ENCODE assay signal across 20 cellular contexts in genomic region chr16:6852643-6853042, GRCh38.
DNase-seq lines count a peak whose midpoint lies in the region; FAIRE-seq and TF ChIP-seq lines count a peak whose summit lies in the region.
"Had no signal": no experiment of that assay in that cellular context is flagged by ENCODE, and none has a peak within 500 bp of the region (broad histone marks: within the 10 kb centered on the region; RNA-seq: fewer than 3 reads in every experiment).

No MANE protein-coding gene starts in this region.

- H3K4me3 ChIP-seq in bronchial epithelial cell (ENCODE audit: low read depth, low read length) (no peak overlapping the region), GM23248 (no peak overlapping the region)
- H3K4me3 ChIP-seq: BLaER1 treated with 17β-estradiol and CSF1 and Interleukin-3, amounts not matched to agents 10 nM and 100 nM; GM23338 had no signal

- peak; percentile 12 for DNase-seq in NCI-H2227 (lab: John Stamatoyannopoulos, UW; ENCODE audit: unreplicated experiment)
- no peak for DNase-seq in NCI-H2227 treated with DMSO at 0.1 percent for 48 hours (lab: John Stamatoyannopoulos, UW)
- DNase-seq in NAMALWA (ENCODE audit: low spot score): peak; percentile 3
- DNase-seq in bronchial epithelial cell (ENCODE audit: low read depth): no peak
- no peak for DNase-seq in GM23248
- no peak for DNase-seq in stimulated activated CD4-positive, alpha-beta T cell treated with anti-CD3 and anti-CD28 coated beads, Interleukin-1b, Interleukin-23, amount 100 ng/mL, for 48 hours
- DNase-seq in stimulated activated CD4-positive, alpha-beta T cell treated with anti-CD3 and anti-CD28 coated beads, Interleukin-2, amount 100 ng/mL, for 24 hours: no peak
- DNase-seq: Calu3; CD8-positive, alpha-beta T cell; DMS153; DMS79; GDM1; HCEC 1CT; HFFc6 had no signal

- no peak overlapping the region for H2AFZ ChIP-seq in GM23248
- H2AFZ ChIP-seq: GM23338 had no signal

- no peak for TF ChIP-seq CTCF in bronchial epithelial cell (IDR thresholded peaks at IDR 0.05; ENCODE audit: insufficient read depth, low read length, severe bottlenecking)

- H3K9me3 ChIP-seq in GM23248 (ENCODE audit: low read depth): no peaks in the 10 kb centered on the region
- H3K9me3 ChIP-seq: BLaER1 treated with 17β-estradiol and CSF1 and Interleukin-3, amounts not matched to agents 10 nM and 100 nM had no signal

- no peaks in the 10 kb centered on the region for H3F3A ChIP-seq in GM23248 (ENCODE audit: insufficient read depth)

- no peaks in the 10 kb centered on the region for H3K36me3 ChIP-seq in bronchial epithelial cell (ENCODE audit: control insufficient read depth, insufficient read depth, low read length)
- H3K36me3 ChIP-seq in GM23248 (ENCODE audit: low read depth): no peaks in the 10 kb centered on the region
- H3K36me3 ChIP-seq: BLaER1 treated with 17β-estradiol and CSF1 and Interleukin-3, amounts not matched to agents 10 nM and 100 nM had no signal

- H3K9me2 ChIP-seq in GM23248 (ENCODE audit: insufficient read depth): no peaks in the 10 kb centered on the region

- H3K9ac ChIP-seq in GM23248: no peak overlapping the region
- H3K9ac ChIP-seq: BLaER1 treated with 17β-estradiol and CSF1 and Interleukin-3, amounts not matched to agents 10 nM and 100 nM had no signal

- H3K27me3 ChIP-seq in bronchial epithelial cell (ENCODE audit: control insufficient read depth, insufficient read depth, low read length) (no peaks in the 10 kb centered on the region), GM23248 (replicated peaks; ENCODE audit: insufficient read depth) (no peaks in the 10 kb centered on the region)
- H3K27me3 ChIP-seq: BLaER1 treated with 17β-estradiol and CSF1 and Interleukin-3, amounts not matched to agents 10 nM and 100 nM had no signal

- H4K20me1 ChIP-seq in GM23248 (ENCODE audit: insufficient read depth): no peaks in the 10 kb centered on the region
- H4K20me1 ChIP-seq: BLaER1 treated with 17β-estradiol and CSF1 and Interleukin-3, amounts not matched to agents 10 nM and 100 nM had no signal

- 87 to 95% methylated on average over 2 of the region's 2 CpGs for WGBS in GM23248 (ENCODE audit: low coverage in 1 of 2, low lambda C conversion rate in 2 of 2, missing lambda C conversion rate in 2 of 2), 2 experiments

- H3K27ac ChIP-seq in GM23248: no peak overlapping the region
- H3K27ac ChIP-seq: BLaER1 treated with 17β-estradiol and CSF1 and Interleukin-3, amounts not matched to agents 10 nM and 100 nM had no signal

- H3K4me2 ChIP-seq in GM23248 (ENCODE audit: unreplicated experiment): no peak overlapping the region
- H3K4me2 ChIP-seq: BLaER1 treated with 17β-estradiol and CSF1 and Interleukin-3, amounts not matched to agents 10 nM and 100 nM; GM23338 had no signal

- peak; percentile 83 for FAIRE-seq in bronchial epithelial cell (lab: Jason Lieb, UNC)
- FAIRE-seq: GM12892, GM18507, H54, HTR-8/SVneo had no signal

- no peaks in the 10 kb centered on the region for H3K79me2 ChIP-seq in GM23248 (ENCODE audit: insufficient read depth)

- in situ Hi-C loops in GM23248 (cut with MboI): no loop called here

- no peaks in the 10 kb centered on the region for H3K4me1 ChIP-seq in GM23248 (ENCODE audit: insufficient read depth)
- H3K4me1 ChIP-seq: BLaER1 treated with 17β-estradiol and CSF1 and Interleukin-3, amounts not matched to agents 10 nM and 100 nM had no signal

Comparison
In these comparisons a context has a peak if more than half of its experiments do, and no peak if none do; other contexts are left out.
1. DNase-seq: peak in NCI-H2227 (single experiment) and NAMALWA (single experiment); none in NCI-H2227 treated with DMSO at 0.1 percent for 48 hours (single experiment), bronchial epithelial cell (single experiment), GM23248 (single experiment), stimulated activated CD4-positive, alpha-beta T cell treated with anti-CD3 and anti-CD28 coated beads, Interleukin-1b, Interleukin-23, amount 100 ng/mL, for 48 hours (single experiment) and stimulated activated CD4-positive, alpha-beta T cell treated with anti-CD3 and anti-CD28 coated beads, Interleukin-2, amount 100 ng/mL, for 24 hours (0 of 2).